19 cellular contexts compared by ENCODE assay signal in genomic region chr12:89314060-89314761, GRCh38. TPM values are rescaled to one million over a fixed set of nuclear protein-coding genes. Genes with fewer than 3 reads are reported as not detected.
DNase-seq lines count a peak whose midpoint lies in the region; ATAC-seq, FAIRE-seq and TF ChIP-seq lines count a peak whose summit lies in the region.
"Had no signal": no experiment of that assay in that cellular context is flagged by ENCODE, and none has a peak within 500 bp of the region (broad histone marks: within the 10 kb centered on the region; RNA-seq: fewer than 3 reads in every experiment).

No MANE protein-coding gene starts in this region.

- no peaks in the 10 kb centered on the region for H3K9me1 ChIP-seq in K562 (ENCODE audit: control insufficient read depth, insufficient read depth, low read length)

- H3K4me1 Mint-ChIP-seq in stimulated activated naive B cell treated with anti-CD40 and anti-IgM and Interleukin-4, amounts not matched to agents 10 μg/mL and 1 μg/mL and 100 μg/mL, for 72 hours = peaks cover 12 to 21% of the 10 kb centered on the region in 2 donors

- ATAC-seq in K562 = no peak
- peak; percentile 54 to 60 for ATAC-seq in stimulated activated naive B cell treated with anti-CD40 and anti-IgM and Interleukin-4, amounts not matched to agents 10 μg/mL and 1 μg/mL and 100 μg/mL, for 72 hours (replicated peaks)
- ATAC-seq: GM12878, GM23338, HCT116, Panc1, SK-N-SH treated with all-trans-retinoic acid at 6 μM for 48 hours had no signal

- DNase-seq in SIG-M5 treated with dmso at 0.1 percent for 504 hours (lab: John Stamatoyannopoulos, UW; ENCODE audit: unreplicated experiment) = peak; percentile 17
- no peak for DNase-seq in SIG-M5 (lab: John Stamatoyannopoulos, UW)
- peak; percentile 70 for DNase-seq in MV-4-11 (lab: John Stamatoyannopoulos, UW)
- no peak for DNase-seq in K562 (ENCODE audit: extremely low read depth in 1 of 4, low spot score in 3 of 4)
- no peak for DNase-seq in stimulated activated naive B cell treated with anti-CD40 and anti-IgM and Interleukin-4, amounts not matched to agents 10 μg/mL and 1 μg/mL and 100 μg/mL, for 72 hours
- no peak for DNase-seq in NCI-H2081 treated with DMSO at 0.1 percent for 48 hours (lab: John Stamatoyannopoulos, UW)
- DNase-seq in ascending aorta (ENCODE audit: low spot score in 2 of 2) = no peak
- no peak for DNase-seq in NK-92 (lab: John Stamatoyannopoulos, UW; ENCODE audit: unreplicated experiment)
- DNase-seq: 8988T, GDM1, NCI-H187 treated with DMSO at 0.1 percent for 48 hours, NCI-H69, T-helper 1 cell had no signal

- H3K27ac Mint-ChIP-seq in stimulated activated naive B cell treated with anti-CD40 and anti-IgM and Interleukin-4, amounts not matched to agents 10 μg/mL and 1 μg/mL and 100 μg/mL, for 72 hours = no peak overlapping the region
- H3K27ac Mint-ChIP-seq: GM23338 had no signal

- in situ Hi-C loops in K562 (cut with MboI) = no loop called here

- TF ChIP-seq EP300 in K562 (IDR thresholded peaks at IDR 0.05; ENCODE audit: low read length) = no peak

- WGBS in K562 (ENCODE audit: insufficient coverage, low coverage, missing lambda C conversion rate) = 13% methylated on average over 3 of the region's 3 CpGs

- no TSS peak for BruUV-seq in K562 (replicated peaks; lab: Mats Ljungman, UMichigan)

- H3K9me3 Mint-ChIP-seq in stimulated activated naive B cell treated with anti-CD40 and anti-IgM and Interleukin-4, amounts not matched to agents 10 μg/mL and 1 μg/mL and 100 μg/mL, for 72 hours = no peaks in the 10 kb centered on the region
- H3K9me3 Mint-ChIP-seq: GM23338 had no signal

- no peak overlapping the region for H3K4me2 ChIP-seq in K562 (ENCODE audit: insufficient read depth, low read length)
- H3K4me2 ChIP-seq: BLaER1, GM23338 had no signal

- 0 out of 2 replicates have a peak overlapping the region, but pooled peaks have one; percentile 23 for H2AFZ ChIP-seq in K562 (ENCODE audit: low read depth, low read length)
- H2AFZ ChIP-seq: GM23338 had no signal

- H3K9me3 ChIP-seq in K562 (replicated peaks; ENCODE audit: control insufficient read depth, insufficient read depth, low read depth, low read length) = no peaks in the 10 kb centered on the region
- no peaks in the 10 kb centered on the region for H3K9me3 ChIP-seq in ascending aorta
- H3K9me3 ChIP-seq: BLaER1 had no signal

- no peak overlapping the region for H3K4me3 ChIP-seq in K562
- H3K4me3 ChIP-seq in ascending aorta = no peak overlapping the region
- H3K4me3 ChIP-seq: BLaER1, GM12878, GM23338 had no signal

- no peak for TF ChIP-seq RAD21 in K562 (CRISPR knock-in tag; conservative IDR thresholded peaks at IDR 0.05 in 1 of 2, IDR thresholded peaks at IDR 0.05 in 1 of 2)

- H3K9ac ChIP-seq in K562 (ENCODE audit: insufficient read depth in 1 of 2, low read depth in 2 of 2, low read length in 2 of 2) = no peak overlapping the region
- H3K9ac ChIP-seq: BLaER1 had no signal

- H3K27ac ChIP-seq in K562 (ENCODE audit: extremely low read depth, low read depth, low read length) (no peak overlapping the region), ascending aorta (no peak overlapping the region)
- H3K27ac ChIP-seq: BLaER1 had no signal

- H3K4me1 ChIP-seq in K562 (replicated peaks in 1 of 2; ENCODE audit: control insufficient read depth in 2 of 2, insufficient read depth in 2 of 2, low read length in 2 of 2) = no peaks in the 10 kb centered on the region; a peak in 1 of 5 replicates
- peaks cover 0 to 3% of the 10 kb centered on the region in 2 donors for H3K4me1 ChIP-seq in ascending aorta
- H3K4me1 ChIP-seq: BLaER1 had no signal

- no peaks in the 10 kb centered on the region for H3K79me2 ChIP-seq in K562 (ENCODE audit: control insufficient read depth, insufficient read depth, low read length)

- POLR2A ChIA-PET in K562 (lab: Yijun Ruan, JAX) = interaction anchor here (0.5 to 1.5 kb wide), 3 partner anchors 14 to 155 kb away, joined by 3 to 5 read pairs (median 3); no protein-coding TSS in a partner anchor

- FAIRE-seq in K562 (lab: Jason Lieb, UNC) = no peak
- FAIRE-seq: GM12878 had no signal

- H3K36me3 ChIP-seq in K562 (ENCODE audit: control insufficient read depth, insufficient read depth, low read length) (no peaks in the 10 kb centered on the region), ascending aorta (no peaks in the 10 kb centered on the region)
- H3K36me3 ChIP-seq: BLaER1 had no signal

- no peaks in the 10 kb centered on the region for H3K36me3 Mint-ChIP-seq in stimulated activated naive B cell treated with anti-CD40 and anti-IgM and Interleukin-4, amounts not matched to agents 10 μg/mL and 1 μg/mL and 100 μg/mL, for 72 hours

- CTCF ChIA-PET in K562 (lab: Yijun Ruan, JAX; ENCODE audit: low intra/inter-chr PET ratio) = no interaction called here

- H3K27me3 Mint-ChIP-seq in stimulated activated naive B cell treated with anti-CD40 and anti-IgM and Interleukin-4, amounts not matched to agents 10 μg/mL and 1 μg/mL and 100 μg/mL, for 72 hours = no peaks in the 10 kb centered on the region

- no peaks in the 10 kb centered on the region for H3K27me3 ChIP-seq in K562 (ENCODE audit: control insufficient read depth in 2 of 2, insufficient read depth in 2 of 2, low read length in 2 of 2)
- H3K27me3 ChIP-seq in ascending aorta = no peaks in the 10 kb centered on the region
- H3K27me3 ChIP-seq: BLaER1 had no signal

- TF ChIP-seq CTCF in K562 (IDR thresholded peaks at IDR 0.05 in 2 of 3, conservative IDR thresholded peaks at IDR 0.05 in 1 of 3; ENCODE audit: insufficient read depth in 2 of 3, low read depth in 1 of 3, low read length in 3 of 3) (no peak), ascending aorta (IDR thresholded peaks at IDR 0.05) (no peak)

- TF ChIP-seq POLR2A in K562 (conservative IDR thresholded peaks at IDR 0.05) = no peak

- no peaks in the 10 kb centered on the region for H4K20me1 ChIP-seq in K562 (replicated peaks; ENCODE audit: control insufficient read depth, insufficient read depth, low read length)
- H4K20me1 ChIP-seq: BLaER1 had no signal

- intact Hi-C loops in K562 (cut with micrococcal nuclease) = no loop called here
- intact Hi-C loops in ascending aorta (cut with DNase I) = no loop called here

- H3K4me3 Mint-ChIP-seq in stimulated activated naive B cell treated with anti-CD40 and anti-IgM and Interleukin-4, amounts not matched to agents 10 μg/mL and 1 μg/mL and 100 μg/mL, for 72 hours = no peak overlapping the region
- H3K4me3 Mint-ChIP-seq: GM23338 had no signal

TF ChIP-seq in K562, 482 proteins besides CTCF, POLR2A, EP300 and RAD21:
- TF ChIP-seq ZNF143 (CRISPR knock-in tag; IDR thresholded peaks at IDR 0.05) (no peak), GABPA (tag; conservative IDR thresholded peaks at IDR 0.05; ENCODE audit: low read depth) (peak; percentile 35; the same call in 1 of the 2 replicates), NR4A1 (CRISPR knock-in tag; IDR thresholded peaks at IDR 0.05) (no peak), NR4A1 (tag; IDR thresholded peaks at IDR 0.05) (peak; percentile 61; the same call in 1 of the 2 replicates)
TF ChIP-seq in K562: peak in this region for 2.

RNA-seq across cellular contexts. Expression of gene DUSP6, which starts 38.1 kb away (rescaled TPM):
- total RNA-seq in K562 (2011; cell fraction: chromatin; rRNA removed; ENCODE audit: low replicate concordance) = 0.19 and 0.26 TPM in 2 replicates
- total RNA-seq in K562 (2011; cell fraction: nucleolus; rRNA removed) = not detected in 2 replicates
- total RNA-seq in K562 (2011; cell fraction: nucleoplasm; rRNA removed) = 0.23 TPM in 1 of 2 replicates, not detected in the other
- total RNA-seq in K562 (2014; rRNA removed) (0.12 TPM in 1 of 2 replicates, not detected in the other), K562 (2014; rRNA removed; fragmentation: Illumina TruSeq; extraction: Trizol) (0.06 TPM in 1 of 2 replicates, not detected in the other), K562 (2015; rRNA removed; fragmentation: Illumina TruSeq; extraction: Trizol) (0.08 and 0.14 TPM in 2 replicates), K562 (2021) (0.47 and 0.60 TPM in 2 replicates), ascending aorta (370 TPM)
- polyA plus RNA-seq in K562 (2011; rRNA removed) (0.08 and 0.20 TPM in 2 replicates), K562 (2014; fragmentation: Illumina TruSeq; extraction: Trizol) (0.12 and 0.40 TPM in 2 replicates), K562 (2014; fragmentation: Nextera tagmentation; extraction: Ambion mirVana) (under 1 TPM; 0.04 TPM), K562 (2014; rRNA removed) (0.03 and 0.04 TPM in 2 replicates)
- polyA plus RNA-seq in K562 (2011; cell fraction: cytosol; rRNA removed) = 0.06 and 0.24 TPM in 2 replicates
- 0.57 and 0.65 TPM in 2 replicates for polyA plus RNA-seq in K562 (2011; cell fraction: nucleus; rRNA removed)
- polyA plus RNA-seq in K562 (2012) = 0.07 and 0.14 TPM in 2 replicates
- 0.18 TPM in 1 of 2 replicates, not detected in the other for polyA minus RNA-seq in K562 (2011; rRNA and poly(A)+ RNA removed)
- polyA minus RNA-seq in K562 (2011; cell fraction: cytosol; rRNA and poly(A)+ RNA removed) = not detected in 2 replicates
- polyA minus RNA-seq in K562 (2011; cell fraction: nucleus; rRNA and poly(A)+ RNA removed) = 0.13 and 0.44 TPM in 2 replicates

Comparison
In these comparisons a context has a peak if more than half of its experiments do, and no peak if none do; other contexts are left out.
1. DNase-seq: peak in SIG-M5 treated with dmso at 0.1 percent for 504 hours (single experiment) and MV-4-11 (single experiment); none in SIG-M5 (single experiment), K562 (0 of 4), stimulated activated naive B cell treated with anti-CD40 and anti-IgM and Interleukin-4, amounts not matched to agents 10 μg/mL and 1 μg/mL and 100 μg/mL, for 72 hours (single experiment), NCI-H2081 treated with DMSO at 0.1 percent for 48 hours (single experiment), ascending aorta (0 of 2) and NK-92 (single experiment).
2. RNA of gene DUSP6, which starts 38.1 kb away (total RNA-seq): 370 TPM in ascending aorta (single experiment); 0.06 to 0.60 TPM in K562; every median in the first group is over 100 times any median in the second.